ENCODE assay signal across 1 cellular context in genomic region chr6:24382891-24383494, GRCh38.
TF ChIP-seq lines count a peak whose summit lies in the region.
"Not testable (repeated sequence)": the region's sequence is repeated elsewhere in the genome, so short reads cannot be mapped to it uniquely, and the experiment has no call there.

No MANE protein-coding gene starts in this region.

TF ChIP-seq in HepG2, 621 proteins besides CTCF, POLR2A, EP300 and RAD21 (continued from another document and continues in another):
- TF ChIP-seq ZNF710 (CRISPR knock-in tag; IDR thresholded peaks at IDR 0.05; ENCODE audit: borderline replicate concordance) = peak; percentile 31; the same call in 1 of the 2 replicates
- peak; percentile 57; the same call in 1 of the 2 replicates for TF ChIP-seq TARDBP (CRISPR knock-in tag; IDR thresholded peaks at IDR 0.05)
- TF ChIP-seq SNAPC2 (CRISPR knock-in tag; IDR thresholded peaks at IDR 0.05) = peak; percentile 76; the same call in 1 of the 2 replicates
- 0 out of 2 replicates have a peak, but pooled peaks have one; percentile 54 for TF ChIP-seq ZNF430 (CRISPR knock-in tag; IDR thresholded peaks at IDR 0.05)
- peak; percentile 39; the same call in 1 of the 2 replicates for TF ChIP-seq KMT2B (CRISPR knock-in tag; IDR thresholded peaks at IDR 0.05)
- peak; percentile 81 for TF ChIP-seq PAXIP1 (CRISPR knock-in tag; conservative IDR thresholded peaks at IDR 0.05)
- peak; percentile 44; the same call in 1 of the 2 replicates for TF ChIP-seq BCL6 (CRISPR knock-in tag; IDR thresholded peaks at IDR 0.05)
- TF ChIP-seq, protein P1, sequence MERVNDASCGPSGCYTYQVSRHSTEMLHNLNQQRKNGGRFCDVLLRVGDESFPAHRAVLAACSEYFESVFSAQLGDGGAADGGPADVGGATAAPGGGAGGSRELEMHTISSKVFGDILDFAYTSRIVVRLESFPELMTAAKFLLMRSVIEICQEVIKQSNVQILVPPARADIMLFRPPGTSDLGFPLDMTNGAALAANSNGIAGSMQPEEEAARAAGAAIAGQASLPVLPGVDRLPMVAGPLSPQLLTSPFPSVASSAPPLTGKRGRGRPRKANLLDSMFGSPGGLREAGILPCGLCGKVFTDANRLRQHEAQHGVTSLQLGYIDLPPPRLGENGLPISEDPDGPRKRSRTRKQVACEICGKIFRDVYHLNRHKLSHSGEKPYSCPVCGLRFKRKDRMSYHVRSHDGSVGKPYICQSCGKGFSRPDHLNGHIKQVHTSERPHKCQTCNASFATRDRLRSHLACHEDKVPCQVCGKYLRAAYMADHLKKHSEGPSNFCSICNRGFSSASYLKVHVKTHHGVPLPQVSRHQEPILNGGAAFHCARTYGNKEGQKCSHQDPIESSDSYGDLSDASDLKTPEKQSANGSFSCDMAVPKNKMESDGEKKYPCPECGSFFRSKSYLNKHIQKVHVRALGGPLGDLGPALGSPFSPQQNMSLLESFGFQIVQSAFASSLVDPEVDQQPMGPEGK (CRISPR knock-in tag; IDR thresholded peaks at IDR 0.05) = peak; percentile 32; the same call in 1 of the 2 replicates
- TF ChIP-seq, protein P2, sequence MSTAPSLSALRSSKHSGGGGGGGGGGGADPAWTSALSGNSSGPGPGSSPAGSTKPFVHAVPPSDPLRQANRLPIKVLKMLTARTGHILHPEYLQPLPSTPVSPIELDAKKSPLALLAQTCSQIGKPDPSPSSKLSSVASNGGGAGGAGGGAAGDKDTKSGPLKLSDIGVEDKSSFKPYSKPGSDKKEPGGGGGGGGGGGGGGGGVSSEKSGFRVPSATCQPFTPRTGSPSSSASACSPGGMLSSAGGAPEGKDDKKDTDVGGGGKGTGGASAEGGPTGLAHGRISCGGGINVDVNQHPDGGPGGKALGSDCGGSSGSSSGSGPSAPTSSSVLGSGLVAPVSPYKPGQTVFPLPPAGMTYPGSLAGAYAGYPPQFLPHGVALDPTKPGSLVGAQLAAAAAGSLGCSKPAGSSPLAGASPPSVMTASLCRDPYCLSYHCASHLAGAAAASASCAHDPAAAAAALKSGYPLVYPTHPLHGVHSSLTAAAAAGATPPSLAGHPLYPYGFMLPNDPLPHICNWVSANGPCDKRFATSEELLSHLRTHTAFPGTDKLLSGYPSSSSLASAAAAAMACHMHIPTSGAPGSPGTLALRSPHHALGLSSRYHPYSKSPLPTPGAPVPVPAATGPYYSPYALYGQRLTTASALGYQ (CRISPR knock-in tag; IDR thresholded peaks at IDR 0.05) = peak; percentile 54; the same call in 1 of the 2 replicates
- TF ChIP-seq ZBTB3 (CRISPR knock-in tag; IDR thresholded peaks at IDR 0.05; ENCODE audit: borderline replicate concordance, low read depth) = 0 out of 2 replicates have a peak, but pooled peaks have one; percentile 57
- 0 out of 2 replicates have a peak, but pooled peaks have one; percentile 32 for TF ChIP-seq ZMYM2 (CRISPR knock-in tag; IDR thresholded peaks at IDR 0.05)
- peak; percentile 69; the same call in 1 of the 2 replicates for TF ChIP-seq ARID5B (CRISPR knock-in tag; IDR thresholded peaks at IDR 0.05)
- TF ChIP-seq YY1 (IDR thresholded peaks at IDR 0.05; ENCODE audit: insufficient read depth, insufficient replicate concordance, low read depth, low read length) = peak; percentile 42
- peak; percentile 39; the same call in 1 of the 2 replicates for TF ChIP-seq ZNF441 (CRISPR knock-in tag; IDR thresholded peaks at IDR 0.05; ENCODE audit: borderline replicate concordance)
- TF ChIP-seq ZMAT3 (CRISPR knock-in tag; conservative IDR thresholded peaks at IDR 0.05) = 0 out of 2 replicates have a peak, but pooled peaks have one; percentile 12
- 0 out of 2 replicates have a peak, but pooled peaks have one; percentile 58 for TF ChIP-seq ADNP (CRISPR knock-in tag; IDR thresholded peaks at IDR 0.05)
- TF ChIP-seq FOSL2 (CRISPR knock-in tag; IDR thresholded peaks at IDR 0.05) = peak; percentile 21; the same call in 1 of the 2 replicates
- TF ChIP-seq ZNF644 (CRISPR knock-in tag; IDR thresholded peaks at IDR 0.05; ENCODE audit: low read depth) = peak; percentile 94
- TF ChIP-seq MED13 (CRISPR knock-in tag; IDR thresholded peaks at IDR 0.05) = peak; percentile 77; the same call in 1 of the 2 replicates
- TF ChIP-seq CREM (IDR thresholded peaks at IDR 0.05) = peak; percentile 61
- not testable (repeated sequence) for TF ChIP-seq CREM (CRISPR knock-in tag; IDR thresholded peaks at IDR 0.05)
- TF ChIP-seq TBX2 (CRISPR knock-in tag; IDR thresholded peaks at IDR 0.05; ENCODE audit: borderline replicate concordance) = peak; percentile 73; the same call in 1 of the 2 replicates
- TF ChIP-seq ZNF362 (CRISPR knock-in tag; IDR thresholded peaks at IDR 0.05; ENCODE audit: borderline replicate concordance) = peak; percentile 96
- TF ChIP-seq ZNF605 (CRISPR knock-in tag; IDR thresholded peaks at IDR 0.05) = 0 out of 2 replicates have a peak, but pooled peaks have one; percentile 28
- TF ChIP-seq NFKB2 (CRISPR knock-in tag; IDR thresholded peaks at IDR 0.05; ENCODE audit: borderline replicate concordance) = peak; percentile 46; the same call in 1 of the 2 replicates
- TF ChIP-seq ZNF232 (CRISPR knock-in tag; IDR thresholded peaks at IDR 0.05; ENCODE audit: borderline replicate concordance) = 0 out of 2 replicates have a peak, but pooled peaks have one; percentile 46
- TF ChIP-seq SOX13 (IDR thresholded peaks at IDR 0.05) = peak; percentile 50; the same call in 1 of the 2 replicates
- TF ChIP-seq SOX13 (CRISPR knock-in tag; conservative IDR thresholded peaks at IDR 0.05 in 1 of 2, IDR thresholded peaks at IDR 0.05 in 1 of 2) = peak in 1 of 2 experiments; percentile 93; a peak in 2 of 4 replicates
- peak; percentile 69; the same call in 1 of the 2 replicates for TF ChIP-seq DMAP1 (CRISPR knock-in tag; IDR thresholded peaks at IDR 0.05)
- TF ChIP-seq ZNF740 (CRISPR knock-in tag; IDR thresholded peaks at IDR 0.05) = peak; percentile 38; the same call in 1 of the 2 replicates
- 0 out of 2 replicates have a peak, but pooled peaks have one; percentile 56 for TF ChIP-seq ZBTB25 (CRISPR knock-in tag; IDR thresholded peaks at IDR 0.05)
- 0 out of 2 replicates have a peak, but pooled peaks have one; percentile 9 for TF ChIP-seq FOXK1 (CRISPR knock-in tag; IDR thresholded peaks at IDR 0.05; ENCODE audit: borderline replicate concordance, low read depth)
- 0 out of 2 replicates have a peak, but pooled peaks have one; percentile 31 for TF ChIP-seq ZBTB10 (CRISPR knock-in tag; IDR thresholded peaks at IDR 0.05; ENCODE audit: borderline replicate concordance)
- peak; percentile 71; the same call in 1 of the 2 replicates for TF ChIP-seq ZNF264 (CRISPR knock-in tag; IDR thresholded peaks at IDR 0.05)
- peak; percentile 26; the same call in 1 of the 2 replicates for TF ChIP-seq GABPB1 (CRISPR knock-in tag; IDR thresholded peaks at IDR 0.05)
- peak; percentile 65; the same call in 1 of the 2 replicates for TF ChIP-seq MIXL1 (CRISPR knock-in tag; IDR thresholded peaks at IDR 0.05)
